ENCODE assay signal across 1 cellular context in the genomic region with DNA sequence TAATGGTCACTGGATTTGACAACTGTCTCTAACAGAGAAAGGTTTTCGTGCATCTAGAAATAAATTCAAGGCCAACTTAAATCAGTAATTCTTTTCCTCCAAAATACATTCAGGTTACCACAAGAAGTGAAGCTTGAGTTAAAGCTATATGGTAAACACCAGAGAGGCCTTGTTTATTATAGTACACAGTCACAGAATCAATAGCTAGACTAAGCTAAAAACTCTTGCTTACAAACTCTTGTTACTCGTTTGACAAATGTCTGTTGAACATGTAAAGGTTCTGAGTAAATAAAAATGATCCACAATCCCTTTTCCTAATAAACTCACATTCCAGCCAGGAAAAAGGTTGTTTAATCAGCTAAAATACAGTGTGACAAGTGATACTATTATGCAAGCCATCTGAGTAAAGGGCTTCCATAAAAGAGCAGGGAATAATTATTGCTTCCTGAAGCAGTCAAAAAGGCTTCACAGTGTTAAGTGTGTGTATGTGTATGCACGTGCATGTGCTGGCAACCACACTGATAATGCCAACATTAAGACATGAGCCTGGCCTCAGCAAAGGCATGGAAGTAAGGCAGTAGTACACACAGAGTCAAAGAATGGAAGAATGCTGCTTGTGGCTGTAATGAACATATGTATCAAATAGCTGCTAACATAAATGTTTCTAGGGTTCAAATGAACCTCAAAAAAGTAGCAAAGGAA.
TF ChIP-seq lines count a peak whose summit lies in the region.

No MANE protein-coding gene starts in this region.

TF ChIP-seq in WTC11, 78 proteins besides CTCF, POLR2A, EP300 and RAD21 (continued from another document):
- TF ChIP-seq CREB1 (CRISPR knock-in tag; IDR thresholded peaks at IDR 0.05) (no peak), ZNF138 (CRISPR knock-in tag; conservative IDR thresholded peaks at IDR 0.05) (no peak), ATF1 (CRISPR knock-in tag; IDR thresholded peaks at IDR 0.05) (no peak), ZNF423 (CRISPR knock-in tag; IDR thresholded peaks at IDR 0.05) (no peak)
- TF ChIP-seq, protein P1, sequence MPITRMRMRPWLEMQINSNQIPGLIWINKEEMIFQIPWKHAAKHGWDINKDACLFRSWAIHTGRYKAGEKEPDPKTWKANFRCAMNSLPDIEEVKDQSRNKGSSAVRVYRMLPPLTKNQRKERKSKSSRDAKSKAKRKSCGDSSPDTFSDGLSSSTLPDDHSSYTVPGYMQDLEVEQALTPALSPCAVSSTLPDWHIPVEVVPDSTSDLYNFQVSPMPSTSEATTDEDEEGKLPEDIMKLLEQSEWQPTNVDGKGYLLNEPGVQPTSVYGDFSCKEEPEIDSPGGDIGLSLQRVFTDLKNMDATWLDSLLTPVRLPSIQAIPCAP (CRISPR knock-in tag; IDR thresholded peaks at IDR 0.05), result no peak
- TF ChIP-seq, protein P2, sequence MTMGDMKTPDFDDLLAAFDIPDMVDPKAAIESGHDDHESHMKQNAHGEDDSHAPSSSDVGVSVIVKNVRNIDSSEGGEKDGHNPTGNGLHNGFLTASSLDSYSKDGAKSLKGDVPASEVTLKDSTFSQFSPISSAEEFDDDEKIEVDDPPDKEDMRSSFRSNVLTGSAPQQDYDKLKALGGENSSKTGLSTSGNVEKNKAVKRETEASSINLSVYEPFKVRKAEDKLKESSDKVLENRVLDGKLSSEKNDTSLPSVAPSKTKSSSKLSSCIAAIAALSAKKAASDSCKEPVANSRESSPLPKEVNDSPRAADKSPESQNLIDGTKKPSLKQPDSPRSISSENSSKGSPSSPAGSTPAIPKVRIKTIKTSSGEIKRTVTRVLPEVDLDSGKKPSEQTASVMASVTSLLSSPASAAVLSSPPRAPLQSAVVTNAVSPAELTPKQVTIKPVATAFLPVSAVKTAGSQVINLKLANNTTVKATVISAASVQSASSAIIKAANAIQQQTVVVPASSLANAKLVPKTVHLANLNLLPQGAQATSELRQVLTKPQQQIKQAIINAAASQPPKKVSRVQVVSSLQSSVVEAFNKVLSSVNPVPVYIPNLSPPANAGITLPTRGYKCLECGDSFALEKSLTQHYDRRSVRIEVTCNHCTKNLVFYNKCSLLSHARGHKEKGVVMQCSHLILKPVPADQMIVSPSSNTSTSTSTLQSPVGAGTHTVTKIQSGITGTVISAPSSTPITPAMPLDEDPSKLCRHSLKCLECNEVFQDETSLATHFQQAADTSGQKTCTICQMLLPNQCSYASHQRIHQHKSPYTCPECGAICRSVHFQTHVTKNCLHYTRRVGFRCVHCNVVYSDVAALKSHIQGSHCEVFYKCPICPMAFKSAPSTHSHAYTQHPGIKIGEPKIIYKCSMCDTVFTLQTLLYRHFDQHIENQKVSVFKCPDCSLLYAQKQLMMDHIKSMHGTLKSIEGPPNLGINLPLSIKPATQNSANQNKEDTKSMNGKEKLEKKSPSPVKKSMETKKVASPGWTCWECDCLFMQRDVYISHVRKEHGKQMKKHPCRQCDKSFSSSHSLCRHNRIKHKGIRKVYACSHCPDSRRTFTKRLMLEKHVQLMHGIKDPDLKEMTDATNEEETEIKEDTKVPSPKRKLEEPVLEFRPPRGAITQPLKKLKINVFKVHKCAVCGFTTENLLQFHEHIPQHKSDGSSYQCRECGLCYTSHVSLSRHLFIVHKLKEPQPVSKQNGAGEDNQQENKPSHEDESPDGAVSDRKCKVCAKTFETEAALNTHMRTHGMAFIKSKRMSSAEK (CRISPR knock-in tag; IDR thresholded peaks at IDR 0.05; ENCODE audit: borderline replicate concordance), result no peak
- TF ChIP-seq, protein P3, sequence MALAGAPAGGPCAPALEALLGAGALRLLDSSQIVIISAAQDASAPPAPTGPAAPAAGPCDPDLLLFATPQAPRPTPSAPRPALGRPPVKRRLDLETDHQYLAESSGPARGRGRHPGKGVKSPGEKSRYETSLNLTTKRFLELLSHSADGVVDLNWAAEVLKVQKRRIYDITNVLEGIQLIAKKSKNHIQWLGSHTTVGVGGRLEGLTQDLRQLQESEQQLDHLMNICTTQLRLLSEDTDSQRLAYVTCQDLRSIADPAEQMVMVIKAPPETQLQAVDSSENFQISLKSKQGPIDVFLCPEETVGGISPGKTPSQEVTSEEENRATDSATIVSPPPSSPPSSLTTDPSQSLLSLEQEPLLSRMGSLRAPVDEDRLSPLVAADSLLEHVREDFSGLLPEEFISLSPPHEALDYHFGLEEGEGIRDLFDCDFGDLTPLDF (CRISPR knock-in tag; IDR thresholded peaks at IDR 0.05), result no peak
- TF ChIP-seq, protein P4, sequence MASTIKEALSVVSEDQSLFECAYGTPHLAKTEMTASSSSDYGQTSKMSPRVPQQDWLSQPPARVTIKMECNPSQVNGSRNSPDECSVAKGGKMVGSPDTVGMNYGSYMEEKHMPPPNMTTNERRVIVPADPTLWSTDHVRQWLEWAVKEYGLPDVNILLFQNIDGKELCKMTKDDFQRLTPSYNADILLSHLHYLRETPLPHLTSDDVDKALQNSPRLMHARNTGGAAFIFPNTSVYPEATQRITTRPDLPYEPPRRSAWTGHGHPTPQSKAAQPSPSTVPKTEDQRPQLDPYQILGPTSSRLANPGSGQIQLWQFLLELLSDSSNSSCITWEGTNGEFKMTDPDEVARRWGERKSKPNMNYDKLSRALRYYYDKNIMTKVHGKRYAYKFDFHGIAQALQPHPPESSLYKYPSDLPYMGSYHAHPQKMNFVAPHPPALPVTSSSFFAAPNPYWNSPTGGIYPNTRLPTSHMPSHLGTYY (CRISPR knock-in tag; IDR thresholded peaks at IDR 0.05), result no peak
